ENCODE assay signal across 1 cellular context in the genomic region with DNA sequence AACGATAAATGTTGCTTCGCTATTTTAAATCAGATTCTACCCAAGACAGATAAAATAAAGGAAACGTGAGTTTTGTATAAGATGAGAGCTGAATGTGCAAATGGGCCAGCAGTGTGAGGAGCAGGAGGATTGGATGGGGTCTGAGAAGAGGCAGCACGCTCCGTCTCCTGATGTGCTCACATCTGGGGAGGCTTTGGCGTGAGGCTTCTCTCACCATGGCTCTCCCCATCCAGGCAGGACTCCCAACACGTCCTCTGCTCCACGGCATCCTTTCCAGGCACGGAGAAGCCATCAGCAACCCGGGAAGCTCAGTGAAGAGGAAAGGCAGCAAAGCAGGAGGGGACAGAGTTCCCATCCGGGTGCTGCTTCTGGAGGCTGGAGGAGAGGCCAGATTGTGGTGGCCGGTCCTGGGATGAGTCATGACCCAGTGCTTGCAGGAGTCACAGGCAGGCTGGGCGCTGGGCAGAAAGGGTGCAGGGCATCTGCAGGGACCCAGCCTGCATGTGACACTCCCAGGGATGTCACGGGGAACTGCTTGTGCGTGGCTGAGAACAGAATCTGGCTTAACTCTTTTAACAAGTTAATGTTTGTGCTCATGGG.
A peak's percentile ranks its signal among the peaks of the same experiment; 100 is the strongest.
TF ChIP-seq lines count a peak whose summit lies in the region.

No MANE protein-coding gene starts in this region.

TF ChIP-seq in HepG2, 621 proteins besides CTCF, POLR2A, EP300 and RAD21 (continued from another document):
- 0 out of 2 replicates have a peak, but pooled peaks have one; percentile 30 for TF ChIP-seq FOSL2 (CRISPR knock-in tag; IDR thresholded peaks at IDR 0.05)
- no peak for TF ChIP-seq ZNF468 (CRISPR knock-in tag; IDR thresholded peaks at IDR 0.05)
